In genomic region chr16:82834156-82834758, GRCh38 we compare ENCODE assay signal across 14 cellular contexts.
"Had no signal": no experiment of that assay in that cellular context is flagged by ENCODE, and none has a peak within 500 bp of the region (broad histone marks: within the 10 kb centered on the region; RNA-seq: fewer than 3 reads in every experiment).

No MANE protein-coding gene starts in this region.

- H3K36me3 ChIP-seq: gastroesophageal sphincter, left ventricle myocardium inferior, ovary, tibial artery, uterus had no signal

- H3K9me3 ChIP-seq: gastroesophageal sphincter, left ventricle myocardium inferior, ovary, tibial artery, uterus had no signal

- DNase-seq: activated CD4-positive, alpha-beta T cell treated with anti-CD3 and anti-CD28 coated beads, Interleukin-2, amount 50 U/mL, for 1 hour; activated CD4-positive, CD25-positive, alpha-beta regulatory T cell; activated naive CD4-positive, alpha-beta T cell treated with Interleukin-2 at 50 U/mL for 16 hours; anterior cingulate cortex; endodermal cell; kidney; left ventricle myocardium inferior; nephron progenitor cell; ovary; stimulated activated CD4-positive, alpha-beta T cell treated with anti-CD3 and anti-CD28 coated beads, Interleukin-2, amount 100 ng/mL, for 48 hours; stimulated activated naive B cell treated with anti-CD40 and anti-IgM and Interleukin-4, amounts not matched to agents 10 μg/mL and 1 μg/mL and 100 μg/mL, for 72 hours; tibial artery; uterus had no signal

- ATAC-seq: gastroesophageal sphincter; stimulated activated naive B cell treated with anti-CD40 and anti-IgM and Interleukin-4, amounts not matched to agents 10 μg/mL and 1 μg/mL and 100 μg/mL, for 72 hours had no signal

- H3K27ac ChIP-seq: gastroesophageal sphincter, left ventricle myocardium inferior, ovary, tibial artery, uterus had no signal

- H3K27ac Mint-ChIP-seq: endodermal cell; nephron progenitor cell; stimulated activated naive B cell treated with anti-CD40 and anti-IgM and Interleukin-4, amounts not matched to agents 10 μg/mL and 1 μg/mL and 100 μg/mL, for 72 hours had no signal

- H3K4me3 Mint-ChIP-seq: endodermal cell; nephron progenitor cell; stimulated activated naive B cell treated with anti-CD40 and anti-IgM and Interleukin-4, amounts not matched to agents 10 μg/mL and 1 μg/mL and 100 μg/mL, for 72 hours had no signal

- H3K36me3 Mint-ChIP-seq: stimulated activated naive B cell treated with anti-CD40 and anti-IgM and Interleukin-4, amounts not matched to agents 10 μg/mL and 1 μg/mL and 100 μg/mL, for 72 hours had no signal

- H3K4me3 ChIP-seq: gastroesophageal sphincter, left ventricle myocardium inferior, ovary, tibial artery, uterus had no signal

- H3K27me3 Mint-ChIP-seq: stimulated activated naive B cell treated with anti-CD40 and anti-IgM and Interleukin-4, amounts not matched to agents 10 μg/mL and 1 μg/mL and 100 μg/mL, for 72 hours had no signal

- H3K4me1 Mint-ChIP-seq: stimulated activated naive B cell treated with anti-CD40 and anti-IgM and Interleukin-4, amounts not matched to agents 10 μg/mL and 1 μg/mL and 100 μg/mL, for 72 hours had no signal

- H3K9me3 Mint-ChIP-seq: stimulated activated naive B cell treated with anti-CD40 and anti-IgM and Interleukin-4, amounts not matched to agents 10 μg/mL and 1 μg/mL and 100 μg/mL, for 72 hours had no signal

- H3K4me1 ChIP-seq: gastroesophageal sphincter, uterus had no signal

- H3K27me3 ChIP-seq: gastroesophageal sphincter, ovary, tibial artery, uterus had no signal
